In the genomic region with DNA sequence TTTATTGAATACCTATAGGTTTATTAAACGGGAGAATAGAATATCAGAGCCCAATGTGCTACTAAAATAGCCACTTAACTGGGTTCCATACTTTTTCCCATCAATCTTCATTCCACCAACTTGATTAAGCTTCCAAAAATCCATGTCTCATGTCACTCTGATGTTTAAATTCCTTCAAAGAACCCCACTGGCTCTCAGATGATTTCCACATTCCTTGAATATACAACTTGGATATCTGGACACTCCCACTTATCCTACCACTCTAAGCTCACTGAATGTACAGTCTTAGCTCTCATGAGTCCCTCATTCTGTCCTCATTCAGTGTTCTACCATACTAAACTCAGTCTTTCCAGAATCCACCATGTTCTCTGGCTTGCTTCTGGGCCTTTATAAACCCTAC, we compare ENCODE assay signal across 20 cellular contexts. TPM values are rescaled to one million over a fixed set of nuclear protein-coding genes. Genes with fewer than 3 reads are reported as not detected.
DNase-seq lines count a peak whose midpoint lies in the region; ATAC-seq, FAIRE-seq and TF ChIP-seq lines count a peak whose summit lies in the region.
"Had no signal": no experiment of that assay in that cellular context is flagged by ENCODE, and none has a peak within 500 bp of the region (broad histone marks: within the 10 kb centered on the region; RNA-seq: fewer than 3 reads in every experiment).

No MANE protein-coding gene starts in this region.

- no peaks in the 10 kb centered on the region for H3K79me1 ChIP-seq in trophoblast cell (ENCODE audit: low read length)

- H2AK5ac ChIP-seq in trophoblast cell (ENCODE audit: low read length), result no peak overlapping the region

- no peaks in the 10 kb centered on the region for H3K36me3 ChIP-seq in trophoblast cell (ENCODE audit: control insufficient read depth in 1 of 2, insufficient read depth in 2 of 2, low read length in 2 of 2)
- no peaks in the 10 kb centered on the region for H3K36me3 ChIP-seq in effector memory CD4-positive, alpha-beta T cell (ENCODE audit: control insufficient read depth, insufficient read depth, low read length)

- H4K91ac ChIP-seq in trophoblast cell (ENCODE audit: low read depth, low read length), result no peak overlapping the region

- H3K27ac ChIP-seq in trophoblast cell (ENCODE audit: low read depth, low read length) (no peak overlapping the region), dorsolateral prefrontal cortex (no peak overlapping the region)
- H3K27ac ChIP-seq in effector memory CD4-positive, alpha-beta T cell (ENCODE audit: insufficient read depth, low read length, poor library complexity, severe bottlenecking), result no peak overlapping the region
- H3K27ac ChIP-seq: A549, C4-2B had no signal

- peaks cover 3% of the 10 kb centered on the region for H3K79me2 ChIP-seq in trophoblast cell (ENCODE audit: control insufficient read depth, insufficient read depth, low read length, poor library complexity)

- peak overlapping the region; percentile 67 for H3K23ac ChIP-seq in trophoblast cell (ENCODE audit: low read length)

- WGBS in trophoblast cell (ENCODE audit: extremely low coverage, insufficient coverage, insufficient read length), result no CpG with 5 or more reads among the region's 1 CpG

- no peak overlapping the region for H2BK120ac ChIP-seq in trophoblast cell (ENCODE audit: insufficient read depth, low read length, poor library complexity)

- H4K8ac ChIP-seq in trophoblast cell (ENCODE audit: low read depth, low read length), result no peak overlapping the region

- no peaks in the 10 kb centered on the region for H3K9me3 Mint-ChIP-seq in chondrocyte (ENCODE audit: low read depth)
- H3K9me3 Mint-ChIP-seq: CD4-positive, alpha-beta T cell had no signal

- ATAC-seq in GM21619 (IDR thresholded peaks at IDR 0.05; ENCODE audit: unreplicated experiment), result no peak
- ATAC-seq: A549, HCT116 had no signal

- H3K4me3 Mint-ChIP-seq in chondrocyte (ENCODE audit: unreplicated experiment), result no peak overlapping the region
- H3K4me3 Mint-ChIP-seq: CD4-positive, alpha-beta T cell had no signal

- H3K27me3 ChIP-seq in trophoblast cell (ENCODE audit: insufficient read depth, low read length) (no peaks in the 10 kb centered on the region), dorsolateral prefrontal cortex (no peaks in the 10 kb centered on the region)
- no peaks in the 10 kb centered on the region for H3K27me3 ChIP-seq in effector memory CD4-positive, alpha-beta T cell (replicated peaks; ENCODE audit: control insufficient read depth, insufficient read depth, low read length, poor library complexity, severe bottlenecking)

- no peak overlapping the region for H4K12ac ChIP-seq in trophoblast cell (ENCODE audit: low read depth, low read length)

- H3K27ac Mint-ChIP-seq in chondrocyte (ENCODE audit: unreplicated experiment), result peak overlapping the region; percentile 27
- H3K27ac Mint-ChIP-seq: CD4-positive, alpha-beta T cell had no signal

- no peak overlapping the region for H3K4ac ChIP-seq in trophoblast cell (ENCODE audit: low read depth, low read length)

- H2BK5ac ChIP-seq in trophoblast cell (ENCODE audit: low read depth, low read length, poor library complexity), result no peak overlapping the region

- no peaks in the 10 kb centered on the region for H3K27me3 Mint-ChIP-seq in chondrocyte (ENCODE audit: low read depth)
- H3K27me3 Mint-ChIP-seq: CD4-positive, alpha-beta T cell had no signal

- H3K4me1 Mint-ChIP-seq in chondrocyte (ENCODE audit: low read depth), result peaks cover 71% of the 10 kb centered on the region

- peaks cover 19% of the 10 kb centered on the region for H3K36me3 Mint-ChIP-seq in chondrocyte (ENCODE audit: low read depth)

- no peaks in the 10 kb centered on the region for H3K9me3 ChIP-seq in trophoblast cell (ENCODE audit: insufficient read depth, low read depth, low read length)
- no peaks in the 10 kb centered on the region for H3K9me3 ChIP-seq in effector memory CD4-positive, alpha-beta T cell (ENCODE audit: control insufficient read depth, low read length)
- H3K9me3 ChIP-seq: A549, Caco-2 had no signal

- H3K4me1 ChIP-seq in trophoblast cell (ENCODE audit: control insufficient read depth in 1 of 2, insufficient read depth in 2 of 2, low read length in 2 of 2), result no peaks in the 10 kb centered on the region
- no peaks in the 10 kb centered on the region for H3K4me1 ChIP-seq in effector memory CD4-positive, alpha-beta T cell (ENCODE audit: control insufficient read depth, insufficient read depth, low read length, poor library complexity, severe bottlenecking)
- H3K4me1 ChIP-seq: A549, Caco-2 had no signal

- no peak overlapping the region for H3K14ac ChIP-seq in trophoblast cell (ENCODE audit: low read length)

- H3K9ac ChIP-seq in trophoblast cell (ENCODE audit: low read length), result no peak overlapping the region

- no peak overlapping the region for H3K18ac ChIP-seq in trophoblast cell (ENCODE audit: low read length)

- peak; percentile 94 for FAIRE-seq in G401.6 (lab: Jason Lieb, UNC)
- FAIRE-seq: A549, GM12891, GM18507 had no signal

- DNase-seq in chondrocyte (ENCODE audit: low spot score) (no peak), trophoblast cell (no peak), dorsolateral prefrontal cortex (no peak)
- DNase-seq in effector memory CD4-positive, alpha-beta T cell, result no peak
- DNase-seq: AML-193; Caco-2; CD4-positive, alpha-beta T cell; DMS153; DMS79; GOT3; H7; KG1 had no signal

- H2BK12ac ChIP-seq in trophoblast cell (ENCODE audit: low read length), result no peak overlapping the region

- no peak overlapping the region for H3K4me2 ChIP-seq in trophoblast cell (ENCODE audit: low read length)
- H3K4me2 ChIP-seq: A549 had no signal

- TF ChIP-seq CTCF in chondrocyte (IDR thresholded peaks at IDR 0.05) (no peak), dorsolateral prefrontal cortex (IDR thresholded peaks at IDR 0.05 in 54 of 56, conservative IDR thresholded peaks at IDR 0.05 in 2 of 56; ENCODE audit: low read depth in 1 of 56, partially characterized antibody in 56 of 56) (no peak)

- H2AFZ ChIP-seq in trophoblast cell (ENCODE audit: insufficient read depth, low read length, poor library complexity), result no peak overlapping the region

- no peak overlapping the region for H3K4me3 ChIP-seq in trophoblast cell (ENCODE audit: low read depth, low read length)
- H3K4me3 ChIP-seq in dorsolateral prefrontal cortex, result no peak overlapping the region
- H3K4me3 ChIP-seq in effector memory CD4-positive, alpha-beta T cell (ENCODE audit: insufficient read depth, low read depth, low read length, poor library complexity, severe bottlenecking), result no peak overlapping the region
- H3K4me3 ChIP-seq: A549 had no signal

- intact Hi-C loops in dorsolateral prefrontal cortex (cut with DNase I), result no loop called here

RNA-seq across cellular contexts. Expression of a gene that starts 21.1 kb away (rescaled TPM):
- total RNA-seq in chondrocyte, result 1,010 to 1,354 TPM (median 1,042 TPM) in 3 replicates
- 67.5 and 80.3 TPM in 2 replicates for polyA plus RNA-seq in trophoblast cell (2013)
- 10 to 100 TPM in 117 of 120 experiments, 1 to 10 TPM in 3; 8.7 to 39.3 (median 18.2) TPM for total RNA-seq in dorsolateral prefrontal cortex
- total RNA-seq: Caco-2; CD4-positive, alpha-beta T cell; Daoy had no signal

Comparison
In these comparisons a context has a peak if more than half of its experiments do, and no peak if none do; other contexts are left out.
1. RNA of a gene that starts 21.1 kb away (total RNA-seq): 1,010 to 1,354 TPM in chondrocyte; 8.7 to 39.3 TPM in dorsolateral prefrontal cortex; every median in the first group is over 10 times any median in the second.